28 cellular contexts compared by ENCODE assay signal in genomic region chr1:46524843-46525242, GRCh38. TPM values are rescaled to one million over a fixed set of nuclear protein-coding genes. Genes with fewer than 3 reads are reported as not detected.
A peak's percentile ranks its signal among the peaks of the same experiment; 100 is the strongest.
DNase-seq lines count a peak whose midpoint lies in the region; ATAC-seq, FAIRE-seq and TF ChIP-seq lines count a peak whose summit lies in the region.
"Had no signal": no experiment of that assay in that cellular context is flagged by ENCODE, and none has a peak within 500 bp of the region (broad histone marks: within the 10 kb centered on the region; RNA-seq: fewer than 3 reads in every experiment).

No MANE protein-coding gene starts in this region.

- H3K79me2 ChIP-seq in H1 (ENCODE audit: control insufficient read depth in 1 of 2, insufficient read depth in 2 of 2, low read length in 2 of 2), result no peaks in the 10 kb centered on the region

- H3K23me2 ChIP-seq in H1 (ENCODE audit: low read depth, low read length), result no peaks in the 10 kb centered on the region

- CTCF ChIA-PET in H1 (lab: Charles Lee; ENCODE audit: partially characterized antibody), result interaction anchor here (1.3 to 18.9 kb wide), 7 partner anchors 5 to 76 kb away, joined by 3 to 322 read pairs (median 163); partner anchors contain the start of genes DMBX1 and KNCN

- peak overlapping the region; percentile 36; the same call in 1 of the 2 replicates for H3K18ac ChIP-seq in H1 (ENCODE audit: extremely low read depth, low read length)

- H3K27ac Mint-ChIP-seq in natural killer cell treated with Interleukin-12 subunit alpha and Interleukin-12 subunit beta and Interleukin-15 and Interleukin-18, amount 100 ng/mL, for 72 hours, result no peak overlapping the region
- no peak overlapping the region for H3K27ac Mint-ChIP-seq in natural killer cell
- peak overlapping the region; percentile 78 for H3K27ac Mint-ChIP-seq in stimulated activated effector memory CD8-positive, alpha-beta T cell treated with anti-CD3 and anti-CD28 coated beads, Interleukin-12 subunit alpha, Interleukin-12 subunit beta, amount 100 ng/mL, for 72 hours

- H3K14ac ChIP-seq in H1 (ENCODE audit: insufficient read length), result no peak overlapping the region

- no peak for TF ChIP-seq EP300 in H1 (IDR thresholded peaks at IDR 0.05; ENCODE audit: borderline replicate concordance in 1 of 2, low read depth in 2 of 2, low read length in 2 of 2)

- no peaks in the 10 kb centered on the region for H3K36me3 Mint-ChIP-seq in natural killer cell treated with Interleukin-12 subunit alpha and Interleukin-12 subunit beta and Interleukin-15 and Interleukin-18, amount 100 ng/mL, for 72 hours
- H3K36me3 Mint-ChIP-seq in natural killer cell, result no peaks in the 10 kb centered on the region
- no peaks in the 10 kb centered on the region for H3K36me3 Mint-ChIP-seq in stimulated activated effector memory CD8-positive, alpha-beta T cell treated with anti-CD3 and anti-CD28 coated beads, Interleukin-12 subunit alpha, Interleukin-12 subunit beta, amount 100 ng/mL, for 72 hours
- H3K36me3 Mint-ChIP-seq: CD14-positive monocyte had no signal

- no peak for TF ChIP-seq CTCF in natural killer cell (IDR thresholded peaks at IDR 0.05)
- no peak for TF ChIP-seq CTCF in H1 (IDR thresholded peaks at IDR 0.05; ENCODE audit: control extremely low read depth in 1 of 3, insufficient read depth in 1 of 3, low read depth in 1 of 3, low read length in 3 of 3)
- no peak for TF ChIP-seq CTCF in kidney (IDR thresholded peaks at IDR 0.05; ENCODE audit: borderline replicate concordance, extremely low read depth, insufficient read depth)

- H3K4me2 ChIP-seq in H1 (ENCODE audit: insufficient read depth in 1 of 2, low read depth in 2 of 2, low read length in 2 of 2), result peak overlapping the region; percentile 48 to 50

- no peak overlapping the region for H4K91ac ChIP-seq in H1 (replicated peaks; ENCODE audit: insufficient read length, low read length)

- TF ChIP-seq RAD21 in H1 (IDR thresholded peaks at IDR 0.05 in 1 of 2, conservative IDR thresholded peaks at IDR 0.05 in 1 of 2; ENCODE audit: low read depth in 2 of 2, low read length in 2 of 2), result no peak

- H3K9ac ChIP-seq in H1 (replicated peaks in 1 of 4; ENCODE audit: extremely low read depth in 1 of 4, low read depth in 3 of 4, low read length in 3 of 4) (no peak overlapping the region), kidney (ENCODE audit: low read length in 2 of 2) (no peak overlapping the region)

- H3K27ac ChIP-seq in H1 (ENCODE audit: low read depth, low read length), result no peak overlapping the region
- no peak overlapping the region for H3K27ac ChIP-seq in kidney (ENCODE audit: low read depth in 2 of 2, low read length in 2 of 2)
- H3K27ac ChIP-seq: SJSA1 had no signal

- H4K8ac ChIP-seq in H1 (ENCODE audit: extremely low read depth, insufficient read depth, low read length), result no peak overlapping the region

- no peak overlapping the region for H4K5ac ChIP-seq in H1 (ENCODE audit: insufficient read length, low read depth, low read length)

- ATAC-seq in natural killer cell treated with Interleukin-12 subunit alpha and Interleukin-12 subunit beta and Interleukin-15 and Interleukin-18, amount 100 ng/mL, for 72 hours, result no peak
- ATAC-seq in natural killer cell, result no peak
- ATAC-seq in stimulated activated effector memory CD8-positive, alpha-beta T cell treated with anti-CD3 and anti-CD28 coated beads, Interleukin-12 subunit alpha, Interleukin-12 subunit beta, amount 100 ng/mL, for 72 hours, result no peak
- no peak for ATAC-seq in GM21619 (IDR thresholded peaks at IDR 0.05; ENCODE audit: unreplicated experiment)
- ATAC-seq: GM12878 had no signal

- H4K20me1 ChIP-seq in H1 (replicated peaks in 1 of 2; ENCODE audit: control insufficient read depth in 1 of 2, insufficient read depth in 2 of 2, low read length in 2 of 2), result peaks cover 1 to 2% of the 10 kb centered on the region in 2 experiments

- peak overlapping the region; percentile 46; the same call in 1 of the 2 replicates for H2BK12ac ChIP-seq in H1 (ENCODE audit: low read depth, low read length)

- H3K4me1 ChIP-seq in H1 (replicated peaks in 1 of 4; ENCODE audit: control insufficient read depth in 3 of 4, insufficient read depth in 4 of 4, low read length in 3 of 4), result peaks cover 17 to 47% (median 26%) of the 10 kb centered on the region in 4 experiments
- H3K4me1 ChIP-seq in kidney (ENCODE audit: control insufficient read depth in 1 of 2, insufficient read depth in 1 of 2, low read depth in 1 of 2, low read length in 2 of 2), result no peaks in the 10 kb centered on the region
- H3K4me1 ChIP-seq: BE2C had no signal

- POLR2A ChIA-PET in H1 (lab: Charles Lee; ENCODE audit: partially characterized antibody), result no interaction called here

- H3K79me1 ChIP-seq in H1 (ENCODE audit: low read depth, low read length), result no peaks in the 10 kb centered on the region

- H2AFZ ChIP-seq in H1 (ENCODE audit: low read length), result no peak overlapping the region

- no peak for TF ChIP-seq POLR2A in H1 (IDR thresholded peaks at IDR 0.05; ENCODE audit: control extremely low read depth in 1 of 2, low read depth in 2 of 2, low read length in 2 of 2)

- H2AK5ac ChIP-seq in H1 (ENCODE audit: low read depth, low read length), result no peak overlapping the region

- H3K4me1 Mint-ChIP-seq in natural killer cell treated with Interleukin-12 subunit alpha and Interleukin-12 subunit beta and Interleukin-15 and Interleukin-18, amount 100 ng/mL, for 72 hours (ENCODE audit: low read depth in 2 of 2), result peaks cover 45 to 52% of the 10 kb centered on the region in 2 donors
- no peaks in the 10 kb centered on the region for H3K4me1 Mint-ChIP-seq in natural killer cell
- H3K4me1 Mint-ChIP-seq in stimulated activated effector memory CD8-positive, alpha-beta T cell treated with anti-CD3 and anti-CD28 coated beads, Interleukin-12 subunit alpha, Interleukin-12 subunit beta, amount 100 ng/mL, for 72 hours, result peaks cover 62% of the 10 kb centered on the region

- no peak overlapping the region for H2BK15ac ChIP-seq in H1 (ENCODE audit: low read length)

- FAIRE-seq in H1 (lab: Jason Lieb, UNC) (no peak), kidney (lab: Jason Lieb, UNC) (no peak)
- FAIRE-seq: G401.6, GM12878 had no signal

- no peaks in the 10 kb centered on the region for H3K9me3 Mint-ChIP-seq in natural killer cell treated with Interleukin-12 subunit alpha and Interleukin-12 subunit beta and Interleukin-15 and Interleukin-18, amount 100 ng/mL, for 72 hours
- H3K9me3 Mint-ChIP-seq in natural killer cell, result no peaks in the 10 kb centered on the region
- no peaks in the 10 kb centered on the region for H3K9me3 Mint-ChIP-seq in stimulated activated effector memory CD8-positive, alpha-beta T cell treated with anti-CD3 and anti-CD28 coated beads, Interleukin-12 subunit alpha, Interleukin-12 subunit beta, amount 100 ng/mL, for 72 hours

- H2BK5ac ChIP-seq in H1 (ENCODE audit: low read depth, low read length), result 0 out of 2 replicates have a peak overlapping the region, but pooled peaks have one; percentile 17

- H2BK20ac ChIP-seq in H1 (ENCODE audit: low read length), result no peak overlapping the region

- H3K4me3 Mint-ChIP-seq in natural killer cell treated with Interleukin-12 subunit alpha and Interleukin-12 subunit beta and Interleukin-15 and Interleukin-18, amount 100 ng/mL, for 72 hours, result peak overlapping the region; percentile 28
- no peak overlapping the region for H3K4me3 Mint-ChIP-seq in natural killer cell
- no peak overlapping the region for H3K4me3 Mint-ChIP-seq in stimulated activated effector memory CD8-positive, alpha-beta T cell treated with anti-CD3 and anti-CD28 coated beads, Interleukin-12 subunit alpha, Interleukin-12 subunit beta, amount 100 ng/mL, for 72 hours

- no peak for DNase-seq in natural killer cell treated with Interleukin-12 subunit alpha and Interleukin-12 subunit beta and Interleukin-15 and Interleukin-18, amount 100 ng/mL, for 72 hours (ENCODE audit: low spot score)
- no peak for DNase-seq in natural killer cell
- peak in 1 of 2 experiments; percentile 47 for DNase-seq in H1 (ENCODE audit: low read depth in 1 of 2, low spot score in 2 of 2)
- peak; percentile 22 for DNase-seq in kidney
- no peak for DNase-seq in stimulated activated effector memory CD8-positive, alpha-beta T cell treated with anti-CD3 and anti-CD28 coated beads, Interleukin-12 subunit alpha, Interleukin-12 subunit beta, amount 100 ng/mL, for 72 hours (ENCODE audit: low spot score in 2 of 2)
- DNase-seq in stimulated activated CD4-positive, alpha-beta T cell treated with anti-CD3 and anti-CD28 coated beads, Interleukin-4, amount 100 ng/mL, for 4 hours, result no peak
- no peak for DNase-seq in DMS53 treated with DMSO at 0.1 percent for 48 hours (lab: John Stamatoyannopoulos, UW; ENCODE audit: unreplicated experiment)
- DNase-seq: 8988T, ACHN, BE2C, DMS53, KBM-7, NCI-H1105, NCI-H146, NCI-H1930, NCI-H2107, NCI-H524 treated with DMSO at 0.1 percent for 48 hours, NCI-H774, Right ventricle myocardium superior had no signal

- H2BK120ac ChIP-seq in H1 (replicated peaks; ENCODE audit: low read depth, low read length), result no peak overlapping the region

- no peaks in the 10 kb centered on the region for H3K9me3 ChIP-seq in H1 (ENCODE audit: insufficient read depth in 2 of 2, low read depth in 1 of 2, low read length in 1 of 2)
- H3K9me3 ChIP-seq in kidney (ENCODE audit: control insufficient read depth in 1 of 2, low read length in 2 of 2), result no peaks in the 10 kb centered on the region
- H3K9me3 ChIP-seq: BE2C, SJSA1 had no signal

- peak overlapping the region in 1 of 4 experiments; percentile 21; a peak in 1 of 8 replicates for H3K4me3 ChIP-seq in H1 (ENCODE audit: extremely low read depth in 1 of 4, insufficient read depth in 2 of 4, low read depth in 3 of 4, low read length in 4 of 4)
- no peak overlapping the region for H3K4me3 ChIP-seq in kidney (ENCODE audit: low read length in 2 of 2)
- H3K4me3 ChIP-seq: GM12878, SJSA1 had no signal

- peaks cover 17 to 27% of the 10 kb centered on the region in 2 donors for H3K27me3 Mint-ChIP-seq in natural killer cell treated with Interleukin-12 subunit alpha and Interleukin-12 subunit beta and Interleukin-15 and Interleukin-18, amount 100 ng/mL, for 72 hours
- peaks cover 29 to 35% of the 10 kb centered on the region in 2 donors for H3K27me3 Mint-ChIP-seq in natural killer cell (ENCODE audit: low read depth in 2 of 2)

- no peaks in the 10 kb centered on the region for H3K36me3 ChIP-seq in H1 (ENCODE audit: control insufficient read depth in 2 of 4, insufficient read depth in 4 of 4, low read length in 3 of 4)
- H3K36me3 ChIP-seq in kidney (ENCODE audit: control insufficient read depth in 1 of 2, insufficient read depth in 2 of 2, low read length in 2 of 2), result no peaks in the 10 kb centered on the region
- H3K36me3 ChIP-seq: BE2C, SJSA1 had no signal

- no peak overlapping the region for H3K4ac ChIP-seq in H1 (replicated peaks; ENCODE audit: insufficient read length, low read depth, low read length)

- H3K56ac ChIP-seq in H1 (replicated peaks; ENCODE audit: insufficient read length, low read depth, low read length), result no peak overlapping the region

- 70% methylated on average over 5 of the region's 5 CpGs; no CpG with 5 or more reads in 1 of the 2 experiments for WGBS in H1 (ENCODE audit: extremely low coverage in 1 of 2, insufficient coverage in 1 of 2, insufficient read length in 1 of 2, insufficient replicate concordance in 2 of 2, low coverage in 1 of 2, low lambda C conversion rate in 2 of 2, missing lambda C conversion rate in 1 of 2), 2 experiments

- intact Hi-C loops in natural killer cell (cut with micrococcal nuclease), result no loop called here
- intact Hi-C loops in kidney (cut with DNase I), result loop anchor here (5.0 kb wide), 1 partner anchor 78 kb away; no protein-coding TSS in a partner anchor

- H3K23ac ChIP-seq in H1 (ENCODE audit: insufficient read length), result no peak overlapping the region

- peaks cover 13 to 68% (median 52%) of the 10 kb centered on the region in 4 experiments for H3K27me3 ChIP-seq in H1 (replicated peaks in 1 of 4; ENCODE audit: control insufficient read depth in 3 of 4, extremely low read depth in 1 of 4, insufficient read depth in 3 of 4, low read length in 3 of 4)
- H3K27me3 ChIP-seq: BE2C, SJSA1 had no signal

RNA-seq across cellular contexts. Expression of gene KNCN, which starts 26.6 kb away (rescaled TPM):
- total RNA-seq in natural killer cell treated with Interleukin-12 subunit alpha and Interleukin-12 subunit beta and Interleukin-15 and Interleukin-18, amount 100 ng/mL, for 72 hours, result not detected
- total RNA-seq in natural killer cell (under 1 TPM in 1 of 3 donors, not detected in 2; 0.20 TPM), kidney (not detected)
- total RNA-seq in H1 (2021; fragmentation: NEBNext Ultra II Directional; extraction: Animal tissue kit (Norgen Biotek cat#: 25700)), result not detected in 2 replicates
- polyA plus RNA-seq in H1 (2011; rRNA removed) (not detected in 2 replicates), kidney (ENCODE audit: insufficient read depth, low read depth, low replicate concordance) (not detected)
- polyA plus RNA-seq in H1 (2011; cell fraction: cytosol; rRNA removed), result not detected
- not detected for polyA plus RNA-seq in H1 (2011; cell fraction: nucleus; rRNA removed)
- polyA plus RNA-seq in H1 (2012, experiment 1 of 2), result not detected in 4 replicates
- not detected for polyA plus RNA-seq in H1 (2012, experiment 2 of 2)
- not detected for polyA plus RNA-seq in H1 (2013, experiment 1 of 2)
- not detected for polyA plus RNA-seq in H1 (2013, experiment 2 of 2)
- polyA minus RNA-seq in H1 (2011; rRNA and poly(A)+ RNA removed), result not detected in 2 replicates
- polyA minus RNA-seq in H1 (2011; cell fraction: cytosol; rRNA and poly(A)+ RNA removed), result not detected
- polyA minus RNA-seq in H1 (2011; cell fraction: nucleus; rRNA and poly(A)+ RNA removed), result not detected
- total RNA-seq: GM12878, H4, HT-29, LHCN-M2, MCF 10A, Right ventricle myocardium superior, SJSA1 had no signal
- polyA plus RNA-seq: CD14-positive monocyte, GM12878 had no signal

RNA-seq across cellular contexts. Expression of gene DMBX1, which starts 35.2 kb away (rescaled TPM):
- total RNA-seq in natural killer cell treated with Interleukin-12 subunit alpha and Interleukin-12 subunit beta and Interleukin-15 and Interleukin-18, amount 100 ng/mL, for 72 hours, result under 1 TPM; 0.26 to 0.47 TPM
- total RNA-seq in natural killer cell (not detected), kidney (not detected)
- 0.30 TPM in 1 of 2 replicates, not detected in the other for total RNA-seq in H1 (2021; fragmentation: NEBNext Ultra II Directional; extraction: Animal tissue kit (Norgen Biotek cat#: 25700))
- polyA plus RNA-seq in H1 (2011; rRNA removed) (0.23 and 0.36 TPM in 2 replicates), kidney (ENCODE audit: insufficient read depth, low read depth, low replicate concordance) (not detected)
- 0.26 TPM for polyA plus RNA-seq in H1 (2011; cell fraction: cytosol; rRNA removed)
- polyA plus RNA-seq in H1 (2011; cell fraction: nucleus; rRNA removed), result 0.53 TPM
- 0.24 to 0.30 TPM (median 0.27 TPM) in 4 replicates for polyA plus RNA-seq in H1 (2012, experiment 1 of 2)
- polyA plus RNA-seq in H1 (2012, experiment 2 of 2), result 0.12 TPM
- 0.06 TPM for polyA plus RNA-seq in H1 (2013, experiment 1 of 2)
- polyA plus RNA-seq in H1 (2013, experiment 2 of 2), result 0.09 TPM
- 0.07 and 0.41 TPM in 2 replicates for polyA minus RNA-seq in H1 (2011; rRNA and poly(A)+ RNA removed)
- 0.51 TPM for polyA minus RNA-seq in H1 (2011; cell fraction: cytosol; rRNA and poly(A)+ RNA removed)
- 0.20 TPM for polyA minus RNA-seq in H1 (2011; cell fraction: nucleus; rRNA and poly(A)+ RNA removed)
- total RNA-seq: GM12878, LHCN-M2, MCF 10A, Right ventricle myocardium superior, SJSA1 had no signal
- polyA plus RNA-seq: CD14-positive monocyte had no signal
